In genomic region chr18:58272779-58273500, GRCh38 we compare ENCODE assay signal across 15 cellular contexts.
DNase-seq lines count a peak whose midpoint lies in the region; ATAC-seq and TF ChIP-seq lines count a peak whose summit lies in the region.
"Had no signal": no experiment of that assay in that cellular context is flagged by ENCODE, and none has a peak within 500 bp of the region (broad histone marks: within the 10 kb centered on the region; RNA-seq: fewer than 3 reads in every experiment).

No MANE protein-coding gene starts in this region.

- no peak overlapping the region for H3K4me2 ChIP-seq in neural progenitor cell

- H3K79me2 ChIP-seq in neural progenitor cell (ENCODE audit: low read depth): peaks cover 5% of the 10 kb centered on the region

- no peak overlapping the region for H3K4me3 Mint-ChIP-seq in type B pancreatic cell
- no peak overlapping the region for H3K4me3 Mint-ChIP-seq in neural progenitor cell
- H3K4me3 Mint-ChIP-seq: HFFc6 had no signal

- H3K36me3 Mint-ChIP-seq in type B pancreatic cell (peaks cover 9% of the 10 kb centered on the region), neural progenitor cell (no peaks in the 10 kb centered on the region)

- peak overlapping the region; percentile 55 for H3K27ac ChIP-seq in left ventricle myocardium inferior (replicated peaks)
- H3K27ac ChIP-seq in RWPE2 (ENCODE audit: poor library complexity, severe bottlenecking): peak overlapping the region; percentile 95
- H3K27ac ChIP-seq in right cardiac atrium (ENCODE audit: low read length): peak overlapping the region; percentile 87
- H3K27ac ChIP-seq in neural progenitor cell: no peak overlapping the region

- intact Hi-C loops in left ventricle myocardium inferior (cut with micrococcal nuclease) (no loop called here), cardiac septum (cut with DNase I) (no loop called here), right cardiac atrium (cut with DNase I) (no loop called here)

- H2AFZ ChIP-seq in neural progenitor cell (replicated peaks): no peak overlapping the region

- H3K4me1 ChIP-seq in left ventricle myocardium inferior: peaks cover 90% of the 10 kb centered on the region
- H3K4me1 ChIP-seq in RWPE2 (ENCODE audit: insufficient read depth, poor library complexity, severe bottlenecking): peaks cover 65% of the 10 kb centered on the region
- H3K4me1 ChIP-seq in right cardiac atrium (ENCODE audit: control insufficient read depth, insufficient read depth, low read length): peaks cover 11% of the 10 kb centered on the region
- H3K4me1 ChIP-seq in neural progenitor cell: peaks cover 12% of the 10 kb centered on the region

- H3K9me3 ChIP-seq in left ventricle myocardium inferior (replicated peaks): no peaks in the 10 kb centered on the region
- no peaks in the 10 kb centered on the region for H3K9me3 ChIP-seq in RWPE2 (ENCODE audit: severe bottlenecking)
- no peaks in the 10 kb centered on the region for H3K9me3 ChIP-seq in right cardiac atrium (ENCODE audit: control insufficient read depth, low read length)
- no peaks in the 10 kb centered on the region for H3K9me3 ChIP-seq in neural progenitor cell (ENCODE audit: low read depth)

- H3K27me3 ChIP-seq in left ventricle myocardium inferior (ENCODE audit: low read depth) (no peaks in the 10 kb centered on the region), RWPE2 (ENCODE audit: insufficient read depth, poor library complexity, severe bottlenecking) (no peaks in the 10 kb centered on the region), right cardiac atrium (ENCODE audit: control insufficient read depth, insufficient read depth) (no peaks in the 10 kb centered on the region), neural progenitor cell (no peaks in the 10 kb centered on the region)

- H4K20me1 ChIP-seq in neural progenitor cell (ENCODE audit: low read depth): peaks cover 6% of the 10 kb centered on the region

- ATAC-seq in RWPE2 (ENCODE audit: low read depth): no peak
- peak in 1 of 2 donors; percentile 39 for ATAC-seq in right cardiac atrium
- ATAC-seq: activated CD4-positive, CD25-positive, alpha-beta regulatory T cell treated with anti-CD3 and anti-CD28 coated beads, Interleukin-2, amount 50 U/mL, for 24 hours had no signal

- H3K27me3 Mint-ChIP-seq in type B pancreatic cell: no peaks in the 10 kb centered on the region
- H3K27me3 Mint-ChIP-seq in neural progenitor cell (ENCODE audit: insufficient read depth, low read depth): no peaks in the 10 kb centered on the region

- H3K36me3 ChIP-seq in left ventricle myocardium inferior (no peaks in the 10 kb centered on the region), RWPE2 (ENCODE audit: low read depth) (no peaks in the 10 kb centered on the region), neural progenitor cell (no peaks in the 10 kb centered on the region)

- DNase-seq in left ventricle myocardium inferior (no peak), cardiac septum (ENCODE audit: low spot score) (no peak), RWPE2 (ENCODE audit: low spot score) (no peak), right cardiac atrium (no peak), type B pancreatic cell (ENCODE audit: extremely low spot score, unreplicated experiment) (no peak), neural progenitor cell (ENCODE audit: low spot score) (no peak), KG1 (lab: John Stamatoyannopoulos, UW) (no peak), DMS79 (lab: John Stamatoyannopoulos, UW) (no peak)
- DNase-seq: anterior cingulate cortex; HFFc6; Kasumi-1; NCI-H1417; retina; stimulated activated naive CD4-positive, alpha-beta T cell treated with Interleukin-2 at 50 U/mL for 16 hours had no signal

- peaks cover 45% of the 10 kb centered on the region for H3K4me1 Mint-ChIP-seq in type B pancreatic cell (ENCODE audit: unreplicated experiment)
- peaks cover 10% of the 10 kb centered on the region for H3K4me1 Mint-ChIP-seq in neural progenitor cell

- TF ChIP-seq CTCF in left ventricle myocardium inferior (IDR thresholded peaks at IDR 0.05; ENCODE audit: borderline replicate concordance) (no peak), RWPE2 (IDR thresholded peaks at IDR 0.05; ENCODE audit: poor library complexity, severe bottlenecking) (no peak), type B pancreatic cell (conservative IDR thresholded peaks at IDR 0.05) (no peak), neural progenitor cell (IDR thresholded peaks at IDR 0.05) (no peak)

- 69% methylated on average over 8 of the region's 8 CpGs for WGBS in right cardiac atrium

- no peaks in the 10 kb centered on the region for H3F3A ChIP-seq in neural progenitor cell (ENCODE audit: low read depth)

- H3K9me3 Mint-ChIP-seq in type B pancreatic cell (peaks cover 4% of the 10 kb centered on the region), neural progenitor cell (no peaks in the 10 kb centered on the region)
- H3K9me3 Mint-ChIP-seq: HFFc6 had no signal

- peak overlapping the region; percentile 24 for H3K27ac Mint-ChIP-seq in type B pancreatic cell
- H3K27ac Mint-ChIP-seq in neural progenitor cell: no peak overlapping the region
- H3K27ac Mint-ChIP-seq: HFFc6 had no signal

- H3K4me3 ChIP-seq in left ventricle myocardium inferior (no peak overlapping the region), RWPE2 (ENCODE audit: severe bottlenecking) (no peak overlapping the region), right cardiac atrium (ENCODE audit: low read length) (no peak overlapping the region), neural progenitor cell (no peak overlapping the region)

- no peak overlapping the region for H3K9ac ChIP-seq in neural progenitor cell
